8 cellular contexts compared by ENCODE assay signal in genomic region chr11:35083181-35084061, GRCh38. TPM values are rescaled to one million over a fixed set of nuclear protein-coding genes. Genes with fewer than 3 reads are reported as not detected.
DNase-seq lines count a peak whose midpoint lies in the region; ATAC-seq and TF ChIP-seq lines count a peak whose summit lies in the region.

No MANE protein-coding gene starts in this region.

- DNase-seq in CD14-positive monocyte (ENCODE audit: low spot score) (peak; percentile 98), HS-5 (ENCODE audit: low read depth) (peak; percentile 99), cerebellar cortex (ENCODE audit: low spot score) (peak; percentile 5), mesendoderm (peak; percentile 98), NCI-H82 treated with DMSO at 0.1 percent for 48 hours (lab: John Stamatoyannopoulos, UW; ENCODE audit: unreplicated experiment) (no peak)
- DNase-seq in stimulated activated CD8-positive, alpha-beta memory T cell treated with anti-CD3 and anti-CD28 coated beads, Interleukin-7, amount 100 ng/mL, for 1 hour (ENCODE audit: low read depth in 2 of 2) = peak; percentile 26 to 34

- H4K8ac ChIP-seq in mesendoderm (ENCODE audit: low read depth, low read length) = no peak overlapping the region

- no peaks in the 10 kb centered on the region for H3K79me1 ChIP-seq in mesendoderm (ENCODE audit: low read length)

- no peaks in the 10 kb centered on the region for H3K27me3 ChIP-seq in mesendoderm (ENCODE audit: insufficient read depth, low read length, poor library complexity)

- peak overlapping the region; percentile 53 to 83 for H3K4me3 Mint-ChIP-seq in CD14-positive monocyte

- no peak overlapping the region for H3K56ac ChIP-seq in mesendoderm (ENCODE audit: low read length)

- intact Hi-C loops in CD14-positive monocyte (cut with micrococcal nuclease) = loop anchor here (2.0 to 10.0 kb wide), 5 partner anchors 53 to 221 kb away; no protein-coding TSS in a partner anchor

- no peak overlapping the region for H2BK120ac ChIP-seq in mesendoderm (ENCODE audit: low read depth, low read length)

- peaks cover 3 to 11% of the 10 kb centered on the region in 2 donors for H3K36me3 Mint-ChIP-seq in CD14-positive monocyte

- H3K18ac ChIP-seq in mesendoderm (ENCODE audit: low read length) = peak overlapping the region; percentile 62

- H3K4me3 ChIP-seq in mesendoderm (ENCODE audit: low read length) = no peak overlapping the region

- H3K4me1 Mint-ChIP-seq in CD14-positive monocyte = peaks cover 70% of the 10 kb centered on the region

- H3K27me3 Mint-ChIP-seq in CD14-positive monocyte (ENCODE audit: low read depth in 3 of 3) = peaks cover 0 to 2% (median 0%) of the 10 kb centered on the region in 3 donors

- H3K4me2 ChIP-seq in mesendoderm (ENCODE audit: low read length) = no peak overlapping the region

- H3K9ac ChIP-seq in mesendoderm (ENCODE audit: low read length) = no peak overlapping the region

- H3K27ac ChIP-seq in mesendoderm (ENCODE audit: low read depth, low read length) = peak overlapping the region; percentile 18

- no peaks in the 10 kb centered on the region for H3K9me3 Mint-ChIP-seq in CD14-positive monocyte

- no peak overlapping the region for H2BK5ac ChIP-seq in mesendoderm (ENCODE audit: low read length)

- peak; percentile 66 for ATAC-seq in GM21381 (IDR thresholded peaks at IDR 0.05; ENCODE audit: unreplicated experiment)
- peak; percentile 77 for ATAC-seq in activated CD4-positive, CD25-positive, alpha-beta regulatory T cell treated with anti-CD3 and anti-CD28 coated beads, Interleukin-2, amount 50 U/mL, for 24 hours

- peak overlapping the region; percentile 97 to 100 (median 99) for H3K27ac Mint-ChIP-seq in CD14-positive monocyte

- no peaks in the 10 kb centered on the region for H3K36me3 ChIP-seq in mesendoderm (ENCODE audit: control insufficient read depth, insufficient read depth, low read length)

- no peak overlapping the region for H2AK5ac ChIP-seq in mesendoderm (ENCODE audit: low read length)

- no peaks in the 10 kb centered on the region for H3K79me2 ChIP-seq in mesendoderm (ENCODE audit: control insufficient read depth, insufficient read depth, low read length)

- H3K4me1 ChIP-seq in mesendoderm (ENCODE audit: control insufficient read depth, low read depth, low read length) = peaks cover 4% of the 10 kb centered on the region

- H2BK15ac ChIP-seq in mesendoderm (replicated peaks; ENCODE audit: low read depth) = no peak overlapping the region

- H3K4ac ChIP-seq in mesendoderm (ENCODE audit: low read depth, low read length) = no peak overlapping the region

- no peak overlapping the region for H4K5ac ChIP-seq in mesendoderm (ENCODE audit: low read length)

- WGBS in mesendoderm (ENCODE audit: extremely low coverage, insufficient coverage, low lambda C conversion rate) = no CpG with 5 or more reads among the region's 11 CpGs

- no peak overlapping the region for H3K23ac ChIP-seq in mesendoderm (ENCODE audit: low read length)

- TF ChIP-seq CTCF in CD14-positive monocyte (IDR thresholded peaks at IDR 0.05) = no peak

RNA-seq across cellular contexts. Expression of gene CD44, which starts 55.5 kb away (rescaled TPM):
- polyA plus RNA-seq in CD14-positive monocyte = 100 to 1,000 TPM; 415 to 531 TPM
- polyA plus RNA-seq in mesendoderm (2013, experiment 1 of 2) = 29.0 TPM
- 30.1 TPM for polyA plus RNA-seq in mesendoderm (2013, experiment 2 of 2)
